ENCODE assay signal across 8 cellular contexts in the genomic region with DNA sequence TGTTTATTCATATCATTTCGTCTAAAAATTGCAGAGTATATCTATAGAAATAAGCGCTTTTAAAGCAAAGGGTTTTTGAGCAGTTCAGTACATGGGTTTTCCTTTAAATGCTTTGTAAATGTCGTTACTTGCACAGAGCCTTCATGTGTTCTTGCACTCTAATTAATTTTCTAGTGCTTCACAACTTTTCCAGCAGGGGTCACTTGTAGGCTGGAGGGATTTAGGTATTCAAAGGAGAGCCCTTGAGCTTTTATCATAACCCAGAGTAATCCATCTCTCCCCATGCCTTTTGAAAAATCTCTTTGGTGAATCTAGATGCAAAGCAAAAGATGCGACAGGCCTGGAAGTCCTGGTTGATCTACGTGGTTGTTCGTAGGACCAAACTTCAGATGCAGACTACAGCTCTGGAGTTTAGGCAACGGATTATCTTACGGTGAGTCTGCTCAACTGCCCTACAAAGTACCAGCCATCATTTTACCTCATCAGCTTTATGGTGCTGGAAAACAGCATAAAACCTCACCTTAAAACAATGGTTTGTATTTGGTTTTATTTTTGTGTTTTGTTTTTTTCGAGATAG.
DNase-seq lines count a peak whose midpoint lies in the region; TF ChIP-seq lines count a peak whose summit lies in the region.

No MANE protein-coding gene starts in this region.

- peak; percentile 23 for TF ChIP-seq CTCF in GM10248 (IDR thresholded peaks at IDR 0.05; ENCODE audit: control extremely low read depth, extremely low read depth, low read depth, missing control alignments)
- peak; percentile 68 for TF ChIP-seq CTCF in epithelial cell of esophagus (IDR thresholded peaks at IDR 0.05; ENCODE audit: insufficient read depth, low read depth, low read length, missing control alignments)
- peak; percentile 44 for TF ChIP-seq CTCF in nephron progenitor cell (IDR thresholded peaks at IDR 0.05)

- no peaks in the 10 kb centered on the region for H3K27me3 ChIP-seq in MG63

- H3K36me3 Mint-ChIP-seq in nephron progenitor cell (ENCODE audit: low read depth) = no peaks in the 10 kb centered on the region

- peak; percentile 28 to 33 for DNase-seq in AML-193 (lab: John Stamatoyannopoulos, UW)
- DNase-seq in GM10248 (ENCODE audit: extremely low spot score) = no peak
- DNase-seq in OCI-M1 (lab: John Stamatoyannopoulos, UW) = peak; percentile 76
- peak; percentile 36 for DNase-seq in epithelial cell of esophagus (ENCODE audit: low read depth)
- DNase-seq in nephron progenitor cell = no peak
- no peak for DNase-seq in MG63
- DNase-seq in OCI-M2 (lab: John Stamatoyannopoulos, UW; ENCODE audit: unreplicated experiment) = no peak
- no peak for DNase-seq in activated gamma-delta T cell treated with Interleukin-2 at 50 U/mL for 16 hours

- peaks cover 5% of the 10 kb centered on the region for H3K4me1 Mint-ChIP-seq in nephron progenitor cell

- POLR2A ChIA-PET in GM10248 (lab: Yijun Ruan, JAX) = no interaction called here

- H3K9me3 ChIP-seq in MG63 = no peaks in the 10 kb centered on the region

- H3K4me3 ChIP-seq in epithelial cell of esophagus (ENCODE audit: low read length) (no peak overlapping the region), MG63 (no peak overlapping the region)

- H3K9me3 Mint-ChIP-seq in nephron progenitor cell = no peaks in the 10 kb centered on the region

- H3K27me3 Mint-ChIP-seq in nephron progenitor cell (ENCODE audit: low read depth, poor library complexity) = peaks cover 6% of the 10 kb centered on the region

- CTCF ChIA-PET in GM10248 (lab: Yijun Ruan, JAX) = interaction anchor here (0.6 to 3.1 kb wide), 13 partner anchors 10 to 389 kb away, joined by 3 to 16 read pairs (median 5); no protein-coding TSS in a partner anchor

- no peak overlapping the region for H3K27ac Mint-ChIP-seq in nephron progenitor cell

- peaks cover 15% of the 10 kb centered on the region for H3K36me3 ChIP-seq in MG63

- no peak overlapping the region for H3K4me3 Mint-ChIP-seq in nephron progenitor cell

Comparison
In these comparisons a context has a peak if more than half of its experiments do, and no peak if none do; other contexts are left out.
1. DNase-seq: peak in AML-193 (2 of 2), OCI-M1 (single experiment) and epithelial cell of esophagus (single experiment); none in GM10248 (single experiment), nephron progenitor cell (single experiment), MG63 (single experiment), OCI-M2 (single experiment) and activated gamma-delta T cell treated with Interleukin-2 at 50 U/mL for 16 hours (single experiment).
2. Peak in every context shown above with its lines, with median percentiles within 50 percentile points of each other: CTCF ChIP-seq.